8 cellular contexts compared by ENCODE assay signal in the genomic region with DNA sequence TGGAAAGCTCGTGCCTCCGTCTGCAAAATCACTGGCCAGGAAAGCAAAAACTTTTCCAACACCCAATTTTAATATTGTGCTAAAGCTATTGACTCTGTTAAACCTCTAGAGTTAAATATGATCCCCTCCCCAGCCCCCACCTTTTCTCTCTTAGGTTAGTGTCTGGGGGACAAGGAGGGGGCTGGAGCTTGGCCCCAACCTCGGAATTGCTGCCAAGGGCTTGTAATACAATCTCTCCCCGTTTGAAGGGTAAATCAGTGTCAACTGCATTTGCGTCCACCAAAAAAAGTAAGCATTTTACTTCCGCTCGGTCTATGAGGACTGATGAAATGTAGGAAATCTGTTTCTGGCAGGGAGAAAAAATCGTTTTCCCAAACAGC. TPM values are rescaled to one million over a fixed set of nuclear protein-coding genes. Genes with fewer than 3 reads are reported as not detected.
A peak's percentile ranks its signal among the peaks of the same experiment; 100 is the strongest.
DNase-seq lines count a peak whose midpoint lies in the region; ATAC-seq, FAIRE-seq and TF ChIP-seq lines count a peak whose summit lies in the region.

A gene (plus strand): TSS at position 292 of the 380 bp plus-strand sequence. CDS start 8,259 bp downstream, outside the sequence.

- no peaks in the 10 kb centered on the region for H3K4me1 ChIP-seq in mesenchymal stem cell (ENCODE audit: control insufficient read depth, insufficient read depth, low read depth, low read length)

- H3K18ac ChIP-seq in mesenchymal stem cell (ENCODE audit: low read depth in 1 of 2, low read length in 2 of 2), result no peak within 1 kb of the TSS

- in situ Hi-C loops in astrocyte of the cerebellum (cut with HindIII; ENCODE audit: low sequenced_read_pairs), result no loop called here

- no peak for TF ChIP-seq CTCF in astrocyte of the cerebellum (IDR thresholded peaks at IDR 0.05; ENCODE audit: low read depth, low read length, missing control alignments)

- no peak for DNase-seq in astrocyte of the cerebellum (ENCODE audit: low read depth)
- peak; percentile 26 for DNase-seq in mesenchymal stem cell
- no peak for DNase-seq in frontal cortex (ENCODE audit: low spot score in 2 of 2)
- DNase-seq in GM12892 (ENCODE audit: insufficient read length), result no peak
- DNase-seq in putamen (ENCODE audit: low spot score), result no peak

- H4K91ac ChIP-seq in mesenchymal stem cell (ENCODE audit: low read length), result no peak within 1 kb of the TSS

- no peak within 1 kb of the TSS for H3K23ac ChIP-seq in mesenchymal stem cell (ENCODE audit: low read length in 2 of 2)

- TF ChIP-seq POLR2A in GM12892 (IDR thresholded peaks at IDR 0.05; ENCODE audit: low read depth, low read length), result no peak

- no peak within 1 kb of the TSS for H3K27ac ChIP-seq in mesenchymal stem cell (ENCODE audit: low read length, poor library complexity, severe bottlenecking)

- no peaks in the 10 kb centered on the region for H3K9me3 ChIP-seq in mesenchymal stem cell (ENCODE audit: control insufficient read depth, low read length)

- no peak within 1 kb of the TSS for H3K14ac ChIP-seq in mesenchymal stem cell (ENCODE audit: low read length in 2 of 2)

- H2BK120ac ChIP-seq in mesenchymal stem cell (ENCODE audit: low read depth, low read length), result no peak within 1 kb of the TSS

- peak within 1 kb of the TSS; percentile 42 for H2AFZ ChIP-seq in mesenchymal stem cell (ENCODE audit: low read depth, low read length)

- no peak within 1 kb of the TSS for H3K4ac ChIP-seq in mesenchymal stem cell (ENCODE audit: low read depth in 1 of 2, low read length in 2 of 2)

- H2BK15ac ChIP-seq in mesenchymal stem cell (ENCODE audit: low read depth, poor library complexity, severe bottlenecking), result no peak within 1 kb of the TSS

- WGBS in mesenchymal stem cell, result 5% methylated on average over 8 of the region's 8 CpGs

- no peaks in the 10 kb centered on the region for H3K36me3 ChIP-seq in mesenchymal stem cell (ENCODE audit: control insufficient read depth in 1 of 2, insufficient read depth in 2 of 2, low read depth in 1 of 2, low read length in 2 of 2)

- H4K8ac ChIP-seq in mesenchymal stem cell (ENCODE audit: low read length), result no peak within 1 kb of the TSS

- no peak within 1 kb of the TSS for H2BK12ac ChIP-seq in mesenchymal stem cell (ENCODE audit: low read length in 2 of 2)

- H2AK5ac ChIP-seq in mesenchymal stem cell (ENCODE audit: low read length, severe bottlenecking), result no peak within 1 kb of the TSS

- H3K79me1 ChIP-seq in mesenchymal stem cell (replicated peaks; ENCODE audit: low read length, poor library complexity, severe bottlenecking), result no peaks in the 10 kb centered on the region

- H3K4me3 ChIP-seq in astrocyte of the cerebellum (ENCODE audit: low read depth, low read length), result peak within 1 kb of the TSS; percentile 49
- H3K4me3 ChIP-seq in mesenchymal stem cell (ENCODE audit: insufficient read depth in 1 of 2, low read depth in 1 of 2, low read length in 2 of 2), result peak within 1 kb of the TSS; percentile 52 to 78

- H3K27me3 ChIP-seq in mesenchymal stem cell (ENCODE audit: control insufficient read depth in 1 of 2, insufficient read depth in 1 of 2, low read length in 2 of 2), result peaks cover 13 to 48% of the 10 kb centered on the region in 2 experiments

- peak within 1 kb of the TSS; percentile 50 for H3K9ac ChIP-seq in mesenchymal stem cell (ENCODE audit: low read length)

- H3K4me2 ChIP-seq in mesenchymal stem cell (ENCODE audit: low read length, poor library complexity, severe bottlenecking), result peak within 1 kb of the TSS; percentile 92

- ATAC-seq in GM18511 (IDR thresholded peaks at IDR 0.05; ENCODE audit: unreplicated experiment) (peak; percentile 12), HG02870 (IDR thresholded peaks at IDR 0.05; ENCODE audit: unreplicated experiment) (peak; percentile 7), GM18519 (IDR thresholded peaks at IDR 0.05; ENCODE audit: low FRiP score, unreplicated experiment) (no peak)

- FAIRE-seq in frontal cortex (lab: Jason Lieb, UNC), result no peak
- no peak for FAIRE-seq in GM12892 (lab: Jason Lieb, UNC)

- no peak within 1 kb of the TSS for H2BK5ac ChIP-seq in mesenchymal stem cell (ENCODE audit: low read depth, low read length, poor library complexity, severe bottlenecking)

RNA-seq across cellular contexts. Expression of the gene that starts here (rescaled TPM):
- 0.99 TPM for polyA plus RNA-seq in mesenchymal stem cell (2013, experiment 1 of 2)
- polyA plus RNA-seq in mesenchymal stem cell (2013, experiment 2 of 2), result 0.67 TPM
- total RNA-seq in frontal cortex, result 8.6 TPM
- 0.30 TPM for polyA plus RNA-seq in GM12892 (2012; ENCODE audit: missing spikeins)
